Comparison of ENCODE assay signal across 8 cellular contexts in genomic region chr10:69179089-69179742, GRCh38. TPM values are rescaled to one million over a fixed set of nuclear protein-coding genes. Genes with fewer than 3 reads are reported as not detected.
DNase-seq lines count a peak whose midpoint lies in the region; ATAC-seq, FAIRE-seq and TF ChIP-seq lines count a peak whose summit lies in the region.

No MANE protein-coding gene starts in this region.

- no peaks in the 10 kb centered on the region for H3K36me3 ChIP-seq in GM06990 (ENCODE audit: control insufficient read depth, insufficient read depth, low read length)
- no peaks in the 10 kb centered on the region for H3K36me3 ChIP-seq in GM23338 (ENCODE audit: insufficient read depth)
- H3K36me3 ChIP-seq in rectal smooth muscle tissue (ENCODE audit: control insufficient read depth, insufficient read depth, low read length) = peaks cover 4% of the 10 kb centered on the region

- 0 out of 3 replicates have a peak, but pooled peaks cover 4% of the 10 kb centered on the region for H3K36me3 Mint-ChIP-seq in GM23338 (ENCODE audit: low read depth)
- peaks cover 36% of the 10 kb centered on the region for H3K36me3 Mint-ChIP-seq in activated T-cell treated with anti-CD3 and anti-CD28 coated beads, Interleukin-2, amount 50 U/mL, for 24 hours (ENCODE audit: low read depth)

- DNase-seq in GM06990 (ENCODE audit: extremely low read depth, insufficient read length) (no peak), GM23338 (ENCODE audit: low spot score) (no peak), MV-4-11 (lab: John Stamatoyannopoulos, UW) (peak; percentile 78), foreskin fibroblast (peak in 1 of 2 donors; percentile 67), DMS153 treated with DMSO at 0.1 percent for 48 hours (lab: John Stamatoyannopoulos, UW; ENCODE audit: unreplicated experiment) (no peak), D721Med (ENCODE audit: insufficient read length, low spot score) (no peak)
- DNase-seq in activated T-cell treated with anti-CD3 and anti-CD28 coated beads, Interleukin-2, amount 50 U/mL, for 24 hours = peak; percentile 64

- H3F3A ChIP-seq in GM23338 (replicated peaks; ENCODE audit: low read depth) = no peaks in the 10 kb centered on the region

- peak overlapping the region; percentile 100 for H3K27ac Mint-ChIP-seq in GM23338
- peak overlapping the region; percentile 100 for H3K27ac Mint-ChIP-seq in activated T-cell treated with anti-CD3 and anti-CD28 coated beads, Interleukin-2, amount 50 U/mL, for 24 hours

- peaks cover 8% of the 10 kb centered on the region for H3K4me1 Mint-ChIP-seq in GM23338
- peaks cover 38% of the 10 kb centered on the region for H3K4me1 Mint-ChIP-seq in activated T-cell treated with anti-CD3 and anti-CD28 coated beads, Interleukin-2, amount 50 U/mL, for 24 hours (ENCODE audit: low read depth)

- TF ChIP-seq CTCF in GM06990 (IDR thresholded peaks at IDR 0.05; ENCODE audit: insufficient read depth, low read length, poor library complexity, severe bottlenecking) = no peak
- no peak for TF ChIP-seq CTCF in GM23338 (conservative IDR thresholded peaks at IDR 0.05; ENCODE audit: low read depth in 2 of 2)
- TF ChIP-seq CTCF in foreskin fibroblast (IDR thresholded peaks at IDR 0.05; ENCODE audit: low read depth, low read length) = no peak
- no peak for TF ChIP-seq CTCF in D721Med (IDR thresholded peaks at IDR 0.05; ENCODE audit: insufficient read depth, missing control alignments)

- peak overlapping the region; percentile 97 for H3K4me2 ChIP-seq in GM23338

- H3K79me2 ChIP-seq in GM23338 (replicated peaks; ENCODE audit: insufficient read depth) = peaks cover 40% of the 10 kb centered on the region

- peaks cover 5% of the 10 kb centered on the region for H3K4me1 ChIP-seq in GM23338 (ENCODE audit: insufficient read depth)
- peaks cover 10% of the 10 kb centered on the region for H3K4me1 ChIP-seq in rectal smooth muscle tissue (ENCODE audit: control insufficient read depth, insufficient read depth, low read length)

- H3K9me3 Mint-ChIP-seq in GM23338 = peaks cover 2% of the 10 kb centered on the region; the same call in 1 of the 3 replicates
- no peaks in the 10 kb centered on the region for H3K9me3 Mint-ChIP-seq in activated T-cell treated with anti-CD3 and anti-CD28 coated beads, Interleukin-2, amount 50 U/mL, for 24 hours

- FAIRE-seq in D721Med (lab: Jason Lieb, UNC) = no peak

- H4K20me1 ChIP-seq in GM23338 (replicated peaks; ENCODE audit: insufficient read depth) = no peaks in the 10 kb centered on the region; the same call in 1 of the 2 replicates

- H3K9ac ChIP-seq in rectal smooth muscle tissue (ENCODE audit: low read length) = peak overlapping the region; percentile 25

- H3K4me3 Mint-ChIP-seq in GM23338 = peak overlapping the region; percentile 97
- H3K4me3 Mint-ChIP-seq in activated T-cell treated with anti-CD3 and anti-CD28 coated beads, Interleukin-2, amount 50 U/mL, for 24 hours = peak overlapping the region; percentile 87

- peaks cover 12% of the 10 kb centered on the region for H3K27me3 Mint-ChIP-seq in GM23338 (ENCODE audit: insufficient read depth, low read depth, poor library complexity)
- H3K27me3 Mint-ChIP-seq in activated T-cell treated with anti-CD3 and anti-CD28 coated beads, Interleukin-2, amount 50 U/mL, for 24 hours = no peaks in the 10 kb centered on the region

- H3K27ac ChIP-seq in GM23338 (ENCODE audit: low read depth) (no peak overlapping the region), rectal smooth muscle tissue (ENCODE audit: low read depth, low read length) (peak overlapping the region; percentile 91)

- no peak; the same call in 2 of the 3 replicates for ATAC-seq in GM23338

- H2AFZ ChIP-seq in GM23338 = no peak overlapping the region

- H3K27me3 ChIP-seq in GM06990 (replicated peaks; ENCODE audit: control insufficient read depth, insufficient read depth, low read length) (no peaks in the 10 kb centered on the region), GM23338 (ENCODE audit: insufficient read depth) (no peaks in the 10 kb centered on the region), rectal smooth muscle tissue (ENCODE audit: control insufficient read depth, insufficient read depth, low read length) (no peaks in the 10 kb centered on the region)

- no peaks in the 10 kb centered on the region for H3K9me2 ChIP-seq in GM23338 (ENCODE audit: insufficient read depth)

- peak overlapping the region; percentile 98 for H3K4me3 ChIP-seq in GM06990 (replicated peaks; ENCODE audit: low read depth, low read length)
- H3K4me3 ChIP-seq in GM23338 = peak overlapping the region; percentile 84
- H3K4me3 ChIP-seq in foreskin fibroblast (ENCODE audit: low read depth in 1 of 2, low read length in 2 of 2) = peak overlapping the region; percentile 98 to 99
- peak overlapping the region; percentile 93 for H3K4me3 ChIP-seq in rectal smooth muscle tissue (ENCODE audit: low read length)

TF ChIP-seq in GM23338, 12 proteins besides CTCF, POLR2A, EP300 and RAD21:
- peak; percentile 1; the same call in 1 of the 2 replicates for TF ChIP-seq CREB1 (CRISPR knock-in tag; IDR thresholded peaks at IDR 0.05; ENCODE audit: low read depth)
- no peak for TF ChIP-seq EZH2phosphoT487 (IDR thresholded peaks at IDR 0.05; ENCODE audit: unreplicated experiment)

RNA-seq across cellular contexts. Expression of gene SUPV3L1, which starts 0.8 kb away (rescaled TPM):
- total RNA-seq in GM23338 (2014; rRNA removed; shearing (Covaris generic)) = 31.2 and 45.2 TPM in 2 replicates
- 28.7 and 29.9 TPM in 2 replicates for polyA plus RNA-seq in GM23338 (2016; fragmentation: Nextera tagmentation; extraction: Ambion mirVana)

RNA-seq across cellular contexts. Expression of gene HKDC1, which starts 40.9 kb away (rescaled TPM):
- total RNA-seq in GM23338 (2014; rRNA removed; shearing (Covaris generic)) = 0.03 TPM in 1 of 2 replicates, not detected in the other
- not detected in 2 replicates for polyA plus RNA-seq in GM23338 (2016; fragmentation: Nextera tagmentation; extraction: Ambion mirVana)

RNA-seq across cellular contexts. Expression of gene VPS26A, which starts 55.2 kb away (rescaled TPM):
- 39.3 and 41.6 TPM in 2 replicates for total RNA-seq in GM23338 (2014; rRNA removed; shearing (Covaris generic))
- polyA plus RNA-seq in GM23338 (2016; fragmentation: Nextera tagmentation; extraction: Ambion mirVana) = 23.1 and 29.0 TPM in 2 replicates

Comparison
In these comparisons a context has a peak if more than half of its experiments do, and no peak if none do; other contexts are left out.
1. DNase-seq: peak in MV-4-11 (single experiment) and activated T-cell treated with anti-CD3 and anti-CD28 coated beads, Interleukin-2, amount 50 U/mL, for 24 hours (single experiment); none in GM06990 (single experiment), GM23338 (single experiment), DMS153 treated with DMSO at 0.1 percent for 48 hours (single experiment) and D721Med (single experiment).
2. Peak in every context shown above with its lines, with median percentiles within 50 percentile points of each other: H3K4me3 ChIP-seq.